ENCODE assay signal across 25 cellular contexts in genomic region chr4:98950925-98951324, GRCh38. TPM values are rescaled to one million over a fixed set of nuclear protein-coding genes. Genes with fewer than 3 reads are reported as not detected.
DNase-seq lines count a peak whose midpoint lies in the region; ATAC-seq, FAIRE-seq and TF ChIP-seq lines count a peak whose summit lies in the region.
"Had no signal": no experiment of that assay in that cellular context is flagged by ENCODE, and none has a peak within 500 bp of the region (broad histone marks: within the 10 kb centered on the region; RNA-seq: fewer than 3 reads in every experiment).

No MANE protein-coding gene starts in this region.

- DNase-seq in LHCN-M2 (ENCODE audit: low read depth), result peak; percentile 9
- DNase-seq in PC-3, result peak; percentile 50
- no peak for DNase-seq in endothelial cell of umbilical vein (ENCODE audit: low read depth, low spot score)
- peak; percentile 39 for DNase-seq in kidney tubule cell (ENCODE audit: low spot score)
- DNase-seq in HK-2 (ENCODE audit: unreplicated experiment), result no peak
- no peak for DNase-seq in mucosa of descending colon
- no peak for DNase-seq in NK-92 (lab: John Stamatoyannopoulos, UW; ENCODE audit: unreplicated experiment)
- DNase-seq: activated CD4-positive, alpha-beta T cell treated with anti-CD3 and anti-CD28 coated beads, Interleukin-2, amount 10 ng/mL, durations not matched to agents 7 days and 5 days; activated T-cell treated with anti-CD3 and anti-CD28 coated beads, Interleukin-2, amount 50 U/mL, for 4 hours; body of pancreas; DND-41; hypothalamus; left lung; naive B cell; NCI-H1417; NCI-H2081 treated with DMSO at 0.1 percent for 48 hours; NCI-H345; psoas muscle; stimulated activated naive CD4-positive, alpha-beta T cell treated with Interleukin-2 at 50 U/mL for 16 hours; uterus had no signal

- no peaks in the 10 kb centered on the region for H3K9me2 ChIP-seq in PC-3 (replicated peaks; ENCODE audit: low read length)

- BruUV-seq in PC-3 (replicated peaks; lab: Mats Ljungman, UMichigan) (no TSS peak), endothelial cell of umbilical vein (replicated peaks; lab: Mats Ljungman, UMichigan) (no TSS peak)

- H3K4me1 ChIP-seq in PC-3 (ENCODE audit: insufficient read depth, low read length), result peaks cover 9% of the 10 kb centered on the region
- no peaks in the 10 kb centered on the region for H3K4me1 ChIP-seq in endothelial cell of umbilical vein (ENCODE audit: control insufficient read depth, extremely low read depth, insufficient read depth, low read length)
- H3K4me1 ChIP-seq in mucosa of descending colon (ENCODE audit: low read depth), result no peaks in the 10 kb centered on the region
- H3K4me1 ChIP-seq: body of pancreas, HAP-1, left lung, psoas muscle, uterus had no signal

- intact Hi-C loops in PC-3 (cut with micrococcal nuclease), result loop anchor here (5.0 kb wide), 1 partner anchor 36 kb away; no protein-coding TSS in a partner anchor
- intact Hi-C loops in endothelial cell of umbilical vein (cut with micrococcal nuclease), result no loop called here
- intact Hi-C loops in mucosa of descending colon (cut with DNase I, micrococcal nuclease), result no loop called here

- H4K20me1 ChIP-seq in PC-3 (ENCODE audit: low read length) (no peaks in the 10 kb centered on the region), endothelial cell of umbilical vein (replicated peaks; ENCODE audit: control insufficient read depth, extremely low read depth, insufficient read depth, low read length) (no peaks in the 10 kb centered on the region)

- H3K27me3 ChIP-seq in PC-3 (ENCODE audit: low read length) (no peaks in the 10 kb centered on the region), endothelial cell of umbilical vein (ENCODE audit: control insufficient read depth in 2 of 2, insufficient read depth in 2 of 2, low read length in 2 of 2) (no peaks in the 10 kb centered on the region)
- H3K27me3 ChIP-seq: body of pancreas, left lung, neutrophil, uterus had no signal

- CTCF ChIA-PET in PC-3 (lab: Charles Lee) (no interaction called here), endothelial cell of umbilical vein (lab: Charles Lee) (no interaction called here)

- H3K9ac ChIP-seq in PC-3 (ENCODE audit: low read length) (no peak overlapping the region), endothelial cell of umbilical vein (replicated peaks; ENCODE audit: extremely low read depth, insufficient read depth, low read length) (no peak overlapping the region)

- H3K9me3 ChIP-seq in PC-3 (ENCODE audit: low read length), result no peaks in the 10 kb centered on the region
- H3K9me3 ChIP-seq in endothelial cell of umbilical vein (replicated peaks; ENCODE audit: control insufficient read depth, insufficient read depth, low read length), result no peaks in the 10 kb centered on the region
- no peaks in the 10 kb centered on the region for H3K9me3 ChIP-seq in mucosa of descending colon
- H3K9me3 ChIP-seq: body of pancreas, HAP-1, left lung, neutrophil, psoas muscle, thoracic aorta, uterus had no signal

- dilution Hi-C loops in endothelial cell of umbilical vein (cut with MboI; ENCODE audit: extremely low pct_ligation_motif_present, low sequenced_read_pairs), result no loop called here

- H3K79me2 ChIP-seq in PC-3 (ENCODE audit: low read length), result no peaks in the 10 kb centered on the region
- H3K79me2 ChIP-seq in endothelial cell of umbilical vein (ENCODE audit: control insufficient read depth, insufficient read depth, low read length), result no peaks in the 10 kb centered on the region

- H3K4me3 ChIP-seq in PC-3 (ENCODE audit: low read length) (no peak overlapping the region), endothelial cell of umbilical vein (replicated peaks in 1 of 3; ENCODE audit: insufficient read depth in 1 of 3, low read depth in 1 of 3, low read length in 3 of 3) (no peak overlapping the region), mucosa of descending colon (no peak overlapping the region)
- H3K4me3 ChIP-seq: body of pancreas, HAP-1, left lung, psoas muscle, thoracic aorta, uterus had no signal

- FAIRE-seq in endothelial cell of umbilical vein (lab: Jason Lieb, UNC), result peak; percentile 61

- TF ChIP-seq POLR2A in endothelial cell of umbilical vein (IDR thresholded peaks at IDR 0.05; ENCODE audit: low read depth, low read length), result no peak

- H3K36me3 ChIP-seq in PC-3 (ENCODE audit: low read depth, low read length), result no peaks in the 10 kb centered on the region
- no peaks in the 10 kb centered on the region for H3K36me3 ChIP-seq in endothelial cell of umbilical vein (ENCODE audit: control insufficient read depth in 2 of 2, extremely low read depth in 1 of 2, insufficient read depth in 2 of 2, low read length in 2 of 2)
- H3K36me3 ChIP-seq in mucosa of descending colon (ENCODE audit: low read depth), result no peaks in the 10 kb centered on the region
- H3K36me3 ChIP-seq: HAP-1, left lung, neutrophil, thoracic aorta, uterus had no signal

- TF ChIP-seq CTCF in PC-3 (conservative IDR thresholded peaks at IDR 0.05; ENCODE audit: low read depth, low read length), result no peak
- TF ChIP-seq CTCF in endothelial cell of umbilical vein (IDR thresholded peaks at IDR 0.05; ENCODE audit: extremely low read depth in 1 of 2, insufficient read depth in 1 of 2, low read depth in 1 of 2, low read length in 2 of 2), result no peak
- TF ChIP-seq CTCF in mucosa of descending colon (IDR thresholded peaks at IDR 0.05), result no peak

- H2AFZ ChIP-seq in PC-3 (ENCODE audit: low read length) (no peak overlapping the region), endothelial cell of umbilical vein (ENCODE audit: low read depth, low read length) (no peak overlapping the region)

- H3F3A ChIP-seq in PC-3 (ENCODE audit: low read length, unreplicated experiment), result no peaks in the 10 kb centered on the region

- H3K4me2 ChIP-seq in PC-3 (ENCODE audit: low read length) (no peak overlapping the region), endothelial cell of umbilical vein (ENCODE audit: insufficient read depth, low read length) (no peak overlapping the region)

- ATAC-seq in PC-3 (peak; percentile 74), mucosa of descending colon (no peak)
- ATAC-seq: activated T-cell treated with anti-CD3 and anti-CD28 coated beads, Interleukin-2, amount 50 U/mL, for 4 hours; body of pancreas; left lung; psoas muscle had no signal

- POLR2A ChIA-PET in PC-3 (lab: Charles Lee; ENCODE audit: unreplicated experiment) (no interaction called here), endothelial cell of umbilical vein (lab: Charles Lee) (no interaction called here)

- no peak overlapping the region for H3K27ac ChIP-seq in PC-3 (ENCODE audit: low read length)
- H3K27ac ChIP-seq in endothelial cell of umbilical vein (ENCODE audit: insufficient read depth, low read depth, low read length), result no peak overlapping the region
- H3K27ac ChIP-seq: body of pancreas, C4-2B, left lung, neutrophil, psoas muscle, thoracic aorta, uterus, VCaP had no signal

- H3K9me1 ChIP-seq in endothelial cell of umbilical vein (replicated peaks; ENCODE audit: control insufficient read depth, extremely low read depth, insufficient read depth, low read length), result no peaks in the 10 kb centered on the region

TF ChIP-seq in endothelial cell of umbilical vein, 7 proteins besides CTCF, POLR2A, EP300 and RAD21:
- TF ChIP-seq FOS (IDR thresholded peaks at IDR 0.05; ENCODE audit: borderline replicate concordance, insufficient read depth, low read length), result peak; percentile 45
- TF ChIP-seq MYC (IDR thresholded peaks at IDR 0.05; ENCODE audit: low read depth, low read length), result no peak

RNA-seq across cellular contexts. Expression of gene EIF4E, which starts 22.0 kb away (rescaled TPM):
- 163 and 195 TPM in 2 replicates for total RNA-seq in LHCN-M2 (2014; rRNA removed)
- 49.7 TPM for polyA plus RNA-seq in LHCN-M2 (2012)
- 110 and 134 TPM in 2 replicates for total RNA-seq in PC-3 (2014; rRNA removed)
- 103 and 107 TPM in 2 replicates for total RNA-seq in endothelial cell of umbilical vein
- 22.1 and 40.3 TPM in 2 replicates for polyA plus RNA-seq in endothelial cell of umbilical vein
- 56.1 and 58.8 TPM in 2 replicates for polyA plus RNA-seq in endothelial cell of umbilical vein (2011; cell fraction: cytosol; rRNA removed)
- 40.2 and 59.3 TPM in 2 replicates for polyA plus RNA-seq in endothelial cell of umbilical vein (2011; cell fraction: nucleus; rRNA removed)
- 72.9 and 86.1 TPM in 2 replicates for polyA plus RNA-seq in endothelial cell of umbilical vein (2012)
- polyA minus RNA-seq in endothelial cell of umbilical vein, result 53.4 and 56.3 TPM in 2 replicates
- 43.3 TPM for polyA minus RNA-seq in endothelial cell of umbilical vein (2011; cell fraction: cytosol; rRNA and poly(A)+ RNA removed)
- 41.4 and 57.4 TPM in 2 replicates for polyA minus RNA-seq in endothelial cell of umbilical vein (2011; cell fraction: nucleus; rRNA and poly(A)+ RNA removed)
- total RNA-seq in mucosa of descending colon, result 10 to 100 TPM; 66.7 to 87.6 (median 81.0) TPM

RNA-seq across cellular contexts. Expression of gene METAP1, which starts 44.6 kb away (rescaled TPM):
- total RNA-seq in LHCN-M2 (2014; rRNA removed) (61.9 and 62.7 TPM in 2 replicates), PC-3 (2014; rRNA removed) (53.9 and 54.8 TPM in 2 replicates), endothelial cell of umbilical vein (38.8 and 39.8 TPM in 2 replicates), mucosa of descending colon (10 to 100 TPM; 53.7 to 70.1 (median 55.0) TPM)
- polyA plus RNA-seq in LHCN-M2 (2012), result 22.5 TPM
- 17.8 and 26.4 TPM in 2 replicates for polyA plus RNA-seq in endothelial cell of umbilical vein
- polyA plus RNA-seq in endothelial cell of umbilical vein (2011; cell fraction: cytosol; rRNA removed), result 26.6 and 33.4 TPM in 2 replicates
- polyA plus RNA-seq in endothelial cell of umbilical vein (2011; cell fraction: nucleus; rRNA removed), result 53.6 and 61.3 TPM in 2 replicates
- 30.5 and 41.2 TPM in 2 replicates for polyA plus RNA-seq in endothelial cell of umbilical vein (2012)
- polyA minus RNA-seq in endothelial cell of umbilical vein, result 50.5 and 51.5 TPM in 2 replicates
- polyA minus RNA-seq in endothelial cell of umbilical vein (2011; cell fraction: cytosol; rRNA and poly(A)+ RNA removed), result 28.5 TPM
- polyA minus RNA-seq in endothelial cell of umbilical vein (2011; cell fraction: nucleus; rRNA and poly(A)+ RNA removed), result 33.6 and 49.2 TPM in 2 replicates

Comparison
In these comparisons a context has a peak if more than half of its experiments do, and no peak if none do; other contexts are left out.
1. DNase-seq: peak in LHCN-M2 (single experiment), PC-3 (single experiment) and kidney tubule cell (single experiment); none in endothelial cell of umbilical vein (single experiment), HK-2 (single experiment), mucosa of descending colon (0 of 3) and NK-92 (single experiment).